Comparison of ENCODE assay signal across 8 cellular contexts in genomic region chr13:112969692-112970338, GRCh38. TPM values are rescaled to one million over a fixed set of nuclear protein-coding genes. Genes with fewer than 3 reads are reported as not detected.
DNase-seq lines count a peak whose midpoint lies in the region; ATAC-seq lines count a peak whose summit lies in the region.

No MANE protein-coding gene starts in this region.

- ATAC-seq in T-cell (replicated peaks in 1 of 4) (no peak), HG03280 (IDR thresholded peaks at IDR 0.05; ENCODE audit: unreplicated experiment) (no peak)
- ATAC-seq in stimulated activated naive B cell treated with anti-CD40 and anti-IgM and Interleukin-4, amounts not matched to agents 10 μg/mL and 1 μg/mL and 100 μg/mL, for 72 hours (replicated peaks) = peak; percentile 17 to 28

- CTCF ChIA-PET in T-cell (lab: Charles Lee) = no interaction called here

- peaks cover 5% of the 10 kb centered on the region; the same call in 1 of the 2 replicates for H3K4me1 ChIP-seq in iPS-20b (ENCODE audit: insufficient read depth, low read length)

- H3K27me3 Mint-ChIP-seq in T-cell = no peaks in the 10 kb centered on the region
- H3K27me3 Mint-ChIP-seq in stimulated activated naive B cell treated with anti-CD40 and anti-IgM and Interleukin-4, amounts not matched to agents 10 μg/mL and 1 μg/mL and 100 μg/mL, for 72 hours = peaks cover 38 to 40% of the 10 kb centered on the region in 2 donors

- H3K27me3 ChIP-seq in iPS-20b (ENCODE audit: insufficient read depth, low read length) = peaks cover 33% of the 10 kb centered on the region

- peaks cover 3% of the 10 kb centered on the region; the same call in 1 of the 2 replicates for H3K9me3 ChIP-seq in iPS-20b (ENCODE audit: insufficient read depth, low read depth, low read length)

- H3K27ac Mint-ChIP-seq in T-cell = peak overlapping the region; percentile 85 to 91
- peak overlapping the region; percentile 65 for H3K27ac Mint-ChIP-seq in stimulated activated naive B cell treated with anti-CD40 and anti-IgM and Interleukin-4, amounts not matched to agents 10 μg/mL and 1 μg/mL and 100 μg/mL, for 72 hours

- peaks cover 31 to 43% (median 36%) of the 10 kb centered on the region in 3 donors for H3K4me1 Mint-ChIP-seq in T-cell
- peaks cover 10 to 17% of the 10 kb centered on the region in 2 donors for H3K4me1 Mint-ChIP-seq in stimulated activated naive B cell treated with anti-CD40 and anti-IgM and Interleukin-4, amounts not matched to agents 10 μg/mL and 1 μg/mL and 100 μg/mL, for 72 hours

- no peak overlapping the region for H3K27ac ChIP-seq in iPS-20b (ENCODE audit: low read length)

- peak overlapping the region; percentile 88 to 92 (median 92) for H3K4me3 Mint-ChIP-seq in T-cell
- H3K4me3 Mint-ChIP-seq in stimulated activated naive B cell treated with anti-CD40 and anti-IgM and Interleukin-4, amounts not matched to agents 10 μg/mL and 1 μg/mL and 100 μg/mL, for 72 hours = peak overlapping the region; percentile 88

- peak; percentile 34 for DNase-seq in NCI-H345 (lab: John Stamatoyannopoulos, UW)
- DNase-seq in NCI-H345 treated with DMSO at 0.1 percent for 48 hours (lab: John Stamatoyannopoulos, UW; ENCODE audit: unreplicated experiment) = no peak
- no peak for DNase-seq in T-cell
- DNase-seq in stimulated activated naive B cell treated with anti-CD40 and anti-IgM and Interleukin-4, amounts not matched to agents 10 μg/mL and 1 μg/mL and 100 μg/mL, for 72 hours = no peak
- DNase-seq in activated CD4-positive, alpha-beta T cell treated with anti-CD3 and anti-CD28 coated beads, Interleukin-2, amount 50 U/mL, for 1 hour = no peak
- DNase-seq in stimulated activated CD4-positive, alpha-beta T cell treated with anti-CD3 and anti-CD28 coated beads, Interleukin-2, amount 100 ng/mL, for 48 hours = no peak

- peak overlapping the region; percentile 83 for H3K4me3 ChIP-seq in iPS-20b (ENCODE audit: low read length)

- peak overlapping the region; percentile 63; the same call in 1 of the 2 replicates for H3K9ac ChIP-seq in iPS-20b (ENCODE audit: low read depth, low read length)

- H3K9me3 Mint-ChIP-seq in T-cell = no peaks in the 10 kb centered on the region
- H3K9me3 Mint-ChIP-seq in stimulated activated naive B cell treated with anti-CD40 and anti-IgM and Interleukin-4, amounts not matched to agents 10 μg/mL and 1 μg/mL and 100 μg/mL, for 72 hours = peaks cover 5% of the 10 kb centered on the region in 2 donors

- H3K36me3 Mint-ChIP-seq in T-cell = peaks cover 4% of the 10 kb centered on the region
- peaks cover 0 to 9% of the 10 kb centered on the region in 2 donors for H3K36me3 Mint-ChIP-seq in stimulated activated naive B cell treated with anti-CD40 and anti-IgM and Interleukin-4, amounts not matched to agents 10 μg/mL and 1 μg/mL and 100 μg/mL, for 72 hours

- POLR2A ChIA-PET in T-cell (lab: Charles Lee) = interaction anchor here in 1 of 2 donors (0.6 kb wide), 1 partner anchor 249 kb away, joined by 3 read pairs; no protein-coding TSS in a partner anchor

- no peaks in the 10 kb centered on the region for H3K36me3 ChIP-seq in iPS-20b (ENCODE audit: insufficient read depth, low read depth, low read length)

RNA-seq across cellular contexts. Expression of gene MCF2L, which starts 0.8 kb away (rescaled TPM):
- 10 to 100 TPM; 18.2 to 30.0 (median 24.7) TPM for total RNA-seq in T-cell

Comparison
In these comparisons a context has a peak if more than half of its experiments do, and no peak if none do; other contexts are left out.
1. ATAC-seq: peak in stimulated activated naive B cell treated with anti-CD40 and anti-IgM and Interleukin-4, amounts not matched to agents 10 μg/mL and 1 μg/mL and 100 μg/mL, for 72 hours (2 of 2); none in T-cell (0 of 4) and HG03280 (single experiment).